1 cellular context compared by ENCODE assay signal in the genomic region with DNA sequence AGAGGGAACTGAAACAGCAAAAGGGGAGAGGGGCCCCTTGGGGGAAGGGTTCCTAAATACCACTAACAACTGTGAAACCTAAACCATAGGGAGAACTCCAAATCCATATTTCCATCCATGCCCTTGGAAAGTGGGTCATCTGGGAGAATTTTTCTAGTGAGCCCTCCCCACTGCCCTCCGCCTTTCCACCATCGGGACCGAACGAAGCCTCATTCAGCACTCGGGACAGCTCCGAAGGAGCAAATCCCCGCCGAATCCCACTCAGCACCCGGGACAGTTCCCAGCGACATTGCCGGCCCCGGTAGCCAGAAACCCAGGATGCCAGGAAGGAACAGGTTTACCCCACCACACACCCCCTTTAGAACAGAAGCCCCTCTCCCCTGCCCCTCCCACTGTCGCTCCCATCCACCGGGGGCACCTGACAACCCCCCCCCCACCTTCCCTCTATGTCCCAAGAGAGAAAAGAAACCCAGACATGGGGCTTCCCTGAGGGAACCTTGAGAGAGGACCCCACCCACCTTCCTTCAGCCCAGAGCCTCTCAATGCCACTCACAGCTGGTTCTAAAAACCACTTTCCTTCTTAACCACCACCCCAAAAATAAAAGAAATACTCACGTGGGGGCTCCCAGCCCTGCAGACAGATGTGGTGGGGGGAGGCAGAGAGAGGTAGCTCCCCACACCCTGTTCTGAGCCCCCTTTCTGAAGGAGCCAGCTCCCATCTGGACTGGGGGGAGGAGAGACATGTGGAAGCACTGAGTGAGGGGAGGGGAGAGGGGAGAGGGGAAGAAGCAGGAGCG.
TF ChIP-seq lines count a peak whose summit lies in the region.

No MANE protein-coding gene starts in this region.

TF ChIP-seq in HepG2, 621 proteins besides CTCF, POLR2A, EP300 and RAD21 (continued from another document and continues in another):
- TF ChIP-seq, protein P1, sequence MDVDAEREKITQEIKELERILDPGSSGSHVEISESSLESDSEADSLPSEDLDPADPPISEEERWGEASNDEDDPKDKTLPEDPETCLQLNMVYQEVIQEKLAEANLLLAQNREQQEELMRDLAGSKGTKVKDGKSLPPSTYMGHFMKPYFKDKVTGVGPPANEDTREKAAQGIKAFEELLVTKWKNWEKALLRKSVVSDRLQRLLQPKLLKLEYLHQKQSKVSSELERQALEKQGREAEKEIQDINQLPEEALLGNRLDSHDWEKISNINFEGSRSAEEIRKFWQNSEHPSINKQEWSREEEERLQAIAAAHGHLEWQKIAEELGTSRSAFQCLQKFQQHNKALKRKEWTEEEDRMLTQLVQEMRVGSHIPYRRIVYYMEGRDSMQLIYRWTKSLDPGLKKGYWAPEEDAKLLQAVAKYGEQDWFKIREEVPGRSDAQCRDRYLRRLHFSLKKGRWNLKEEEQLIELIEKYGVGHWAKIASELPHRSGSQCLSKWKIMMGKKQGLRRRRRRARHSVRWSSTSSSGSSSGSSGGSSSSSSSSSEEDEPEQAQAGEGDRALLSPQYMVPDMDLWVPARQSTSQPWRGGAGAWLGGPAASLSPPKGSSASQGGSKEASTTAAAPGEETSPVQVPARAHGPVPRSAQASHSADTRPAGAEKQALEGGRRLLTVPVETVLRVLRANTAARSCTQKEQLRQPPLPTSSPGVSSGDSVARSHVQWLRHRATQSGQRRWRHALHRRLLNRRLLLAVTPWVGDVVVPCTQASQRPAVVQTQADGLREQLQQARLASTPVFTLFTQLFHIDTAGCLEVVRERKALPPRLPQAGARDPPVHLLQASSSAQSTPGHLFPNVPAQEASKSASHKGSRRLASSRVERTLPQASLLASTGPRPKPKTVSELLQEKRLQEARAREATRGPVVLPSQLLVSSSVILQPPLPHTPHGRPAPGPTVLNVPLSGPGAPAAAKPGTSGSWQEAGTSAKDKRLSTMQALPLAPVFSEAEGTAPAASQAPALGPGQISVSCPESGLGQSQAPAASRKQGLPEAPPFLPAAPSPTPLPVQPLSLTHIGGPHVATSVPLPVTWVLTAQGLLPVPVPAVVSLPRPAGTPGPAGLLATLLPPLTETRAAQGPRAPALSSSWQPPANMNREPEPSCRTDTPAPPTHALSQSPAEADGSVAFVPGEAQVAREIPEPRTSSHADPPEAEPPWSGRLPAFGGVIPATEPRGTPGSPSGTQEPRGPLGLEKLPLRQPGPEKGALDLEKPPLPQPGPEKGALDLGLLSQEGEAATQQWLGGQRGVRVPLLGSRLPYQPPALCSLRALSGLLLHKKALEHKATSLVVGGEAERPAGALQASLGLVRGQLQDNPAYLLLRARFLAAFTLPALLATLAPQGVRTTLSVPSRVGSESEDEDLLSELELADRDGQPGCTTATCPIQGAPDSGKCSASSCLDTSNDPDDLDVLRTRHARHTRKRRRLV (CRISPR knock-in tag; IDR thresholded peaks at IDR 0.05) = peak; percentile 95
- peak; percentile 93 for TF ChIP-seq ZNF317 (CRISPR knock-in tag; IDR thresholded peaks at IDR 0.05)
- TF ChIP-seq, protein P2, sequence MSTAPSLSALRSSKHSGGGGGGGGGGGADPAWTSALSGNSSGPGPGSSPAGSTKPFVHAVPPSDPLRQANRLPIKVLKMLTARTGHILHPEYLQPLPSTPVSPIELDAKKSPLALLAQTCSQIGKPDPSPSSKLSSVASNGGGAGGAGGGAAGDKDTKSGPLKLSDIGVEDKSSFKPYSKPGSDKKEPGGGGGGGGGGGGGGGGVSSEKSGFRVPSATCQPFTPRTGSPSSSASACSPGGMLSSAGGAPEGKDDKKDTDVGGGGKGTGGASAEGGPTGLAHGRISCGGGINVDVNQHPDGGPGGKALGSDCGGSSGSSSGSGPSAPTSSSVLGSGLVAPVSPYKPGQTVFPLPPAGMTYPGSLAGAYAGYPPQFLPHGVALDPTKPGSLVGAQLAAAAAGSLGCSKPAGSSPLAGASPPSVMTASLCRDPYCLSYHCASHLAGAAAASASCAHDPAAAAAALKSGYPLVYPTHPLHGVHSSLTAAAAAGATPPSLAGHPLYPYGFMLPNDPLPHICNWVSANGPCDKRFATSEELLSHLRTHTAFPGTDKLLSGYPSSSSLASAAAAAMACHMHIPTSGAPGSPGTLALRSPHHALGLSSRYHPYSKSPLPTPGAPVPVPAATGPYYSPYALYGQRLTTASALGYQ (CRISPR knock-in tag; IDR thresholded peaks at IDR 0.05) = peak; percentile 95
- TF ChIP-seq NFE2L1 (CRISPR knock-in tag; IDR thresholded peaks at IDR 0.05; ENCODE audit: borderline replicate concordance) = 0 out of 2 replicates have a peak, but pooled peaks have one; percentile 77
- TF ChIP-seq ZNF292 (CRISPR knock-in tag; IDR thresholded peaks at IDR 0.05; ENCODE audit: borderline replicate concordance, low read depth) = no peak
- TF ChIP-seq, protein P3, sequence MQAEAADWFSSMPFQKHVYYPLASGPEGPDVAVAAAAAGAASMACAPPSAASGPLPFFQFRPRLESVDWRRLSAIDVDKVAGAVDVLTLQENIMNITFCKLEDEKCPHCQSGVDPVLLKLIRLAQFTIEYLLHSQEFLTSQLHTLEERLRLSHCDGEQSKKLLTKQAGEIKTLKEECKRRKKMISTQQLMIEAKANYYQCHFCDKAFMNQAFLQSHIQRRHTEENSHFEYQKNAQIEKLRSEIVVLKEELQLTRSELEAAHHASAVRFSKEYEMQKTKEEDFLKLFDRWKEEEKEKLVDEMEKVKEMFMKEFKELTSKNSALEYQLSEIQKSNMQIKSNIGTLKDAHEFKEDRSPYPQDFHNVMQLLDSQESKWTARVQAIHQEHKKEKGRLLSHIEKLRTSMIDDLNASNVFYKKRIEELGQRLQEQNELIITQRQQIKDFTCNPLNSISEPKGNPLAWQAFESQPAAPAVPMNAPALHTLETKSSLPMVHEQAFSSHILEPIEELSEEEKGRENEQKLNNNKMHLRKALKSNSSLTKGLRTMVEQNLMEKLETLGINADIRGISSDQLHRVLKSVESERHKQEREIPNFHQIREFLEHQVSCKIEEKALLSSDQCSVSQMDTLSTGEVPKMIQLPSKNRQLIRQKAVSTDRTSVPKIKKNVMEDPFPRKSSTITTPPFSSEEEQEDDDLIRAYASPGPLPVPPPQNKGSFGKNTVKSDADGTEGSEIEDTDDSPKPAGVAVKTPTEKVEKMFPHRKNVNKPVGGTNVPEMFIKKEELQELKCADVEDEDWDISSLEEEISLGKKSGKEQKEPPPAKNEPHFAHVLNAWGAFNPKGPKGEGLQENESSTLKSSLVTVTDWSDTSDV (CRISPR knock-in tag; IDR thresholded peaks at IDR 0.05) = peak; percentile 98
- TF ChIP-seq, protein P4, sequence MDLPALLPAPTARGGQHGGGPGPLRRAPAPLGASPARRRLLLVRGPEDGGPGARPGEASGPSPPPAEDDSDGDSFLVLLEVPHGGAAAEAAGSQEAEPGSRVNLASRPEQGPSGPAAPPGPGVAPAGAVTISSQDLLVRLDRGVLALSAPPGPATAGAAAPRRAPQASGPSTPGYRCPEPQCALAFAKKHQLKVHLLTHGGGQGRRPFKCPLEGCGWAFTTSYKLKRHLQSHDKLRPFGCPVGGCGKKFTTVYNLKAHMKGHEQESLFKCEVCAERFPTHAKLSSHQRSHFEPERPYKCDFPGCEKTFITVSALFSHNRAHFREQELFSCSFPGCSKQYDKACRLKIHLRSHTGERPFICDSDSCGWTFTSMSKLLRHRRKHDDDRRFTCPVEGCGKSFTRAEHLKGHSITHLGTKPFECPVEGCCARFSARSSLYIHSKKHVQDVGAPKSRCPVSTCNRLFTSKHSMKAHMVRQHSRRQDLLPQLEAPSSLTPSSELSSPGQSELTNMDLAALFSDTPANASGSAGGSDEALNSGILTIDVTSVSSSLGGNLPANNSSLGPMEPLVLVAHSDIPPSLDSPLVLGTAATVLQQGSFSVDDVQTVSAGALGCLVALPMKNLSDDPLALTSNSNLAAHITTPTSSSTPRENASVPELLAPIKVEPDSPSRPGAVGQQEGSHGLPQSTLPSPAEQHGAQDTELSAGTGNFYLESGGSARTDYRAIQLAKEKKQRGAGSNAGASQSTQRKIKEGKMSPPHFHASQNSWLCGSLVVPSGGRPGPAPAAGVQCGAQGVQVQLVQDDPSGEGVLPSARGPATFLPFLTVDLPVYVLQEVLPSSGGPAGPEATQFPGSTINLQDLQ (CRISPR knock-in tag; IDR thresholded peaks at IDR 0.05) = peak; percentile 97
- TF ChIP-seq ZNF747 (CRISPR knock-in tag; IDR thresholded peaks at IDR 0.05; ENCODE audit: borderline replicate concordance) = peak; percentile 94
- peak; percentile 87 for TF ChIP-seq BCL6 (CRISPR knock-in tag; IDR thresholded peaks at IDR 0.05)
- peak; percentile 100 for TF ChIP-seq BRCA1 (CRISPR knock-in tag; IDR thresholded peaks at IDR 0.05)
- TF ChIP-seq, protein P5, sequence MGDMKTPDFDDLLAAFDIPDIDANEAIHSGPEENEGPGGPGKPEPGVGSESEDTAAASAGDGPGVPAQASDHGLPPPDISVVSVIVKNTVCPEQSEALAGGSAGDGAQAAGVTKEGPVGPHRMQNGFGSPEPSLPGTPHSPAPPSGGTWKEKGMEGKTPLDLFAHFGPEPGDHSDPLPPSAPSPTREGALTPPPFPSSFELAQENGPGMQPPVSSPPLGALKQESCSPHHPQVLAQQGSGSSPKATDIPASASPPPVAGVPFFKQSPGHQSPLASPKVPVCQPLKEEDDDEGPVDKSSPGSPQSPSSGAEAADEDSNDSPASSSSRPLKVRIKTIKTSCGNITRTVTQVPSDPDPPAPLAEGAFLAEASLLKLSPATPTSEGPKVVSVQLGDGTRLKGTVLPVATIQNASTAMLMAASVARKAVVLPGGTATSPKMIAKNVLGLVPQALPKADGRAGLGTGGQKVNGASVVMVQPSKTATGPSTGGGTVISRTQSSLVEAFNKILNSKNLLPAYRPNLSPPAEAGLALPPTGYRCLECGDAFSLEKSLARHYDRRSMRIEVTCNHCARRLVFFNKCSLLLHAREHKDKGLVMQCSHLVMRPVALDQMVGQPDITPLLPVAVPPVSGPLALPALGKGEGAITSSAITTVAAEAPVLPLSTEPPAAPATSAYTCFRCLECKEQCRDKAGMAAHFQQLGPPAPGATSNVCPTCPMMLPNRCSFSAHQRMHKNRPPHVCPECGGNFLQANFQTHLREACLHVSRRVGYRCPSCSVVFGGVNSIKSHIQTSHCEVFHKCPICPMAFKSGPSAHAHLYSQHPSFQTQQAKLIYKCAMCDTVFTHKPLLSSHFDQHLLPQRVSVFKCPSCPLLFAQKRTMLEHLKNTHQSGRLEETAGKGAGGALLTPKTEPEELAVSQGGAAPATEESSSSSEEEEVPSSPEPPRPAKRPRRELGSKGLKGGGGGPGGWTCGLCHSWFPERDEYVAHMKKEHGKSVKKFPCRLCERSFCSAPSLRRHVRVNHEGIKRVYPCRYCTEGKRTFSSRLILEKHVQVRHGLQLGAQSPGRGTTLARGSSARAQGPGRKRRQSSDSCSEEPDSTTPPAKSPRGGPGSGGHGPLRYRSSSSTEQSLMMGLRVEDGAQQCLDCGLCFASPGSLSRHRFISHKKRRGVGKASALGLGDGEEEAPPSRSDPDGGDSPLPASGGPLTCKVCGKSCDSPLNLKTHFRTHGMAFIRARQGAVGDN (CRISPR knock-in tag; IDR thresholded peaks at IDR 0.05) = peak; percentile 66
- TF ChIP-seq ZNF468 (CRISPR knock-in tag; IDR thresholded peaks at IDR 0.05) = peak; percentile 95; the same call in 1 of the 2 replicates
- TF ChIP-seq AHR (CRISPR knock-in tag; IDR thresholded peaks at IDR 0.05) = peak; percentile 99
- TF ChIP-seq CENPX (CRISPR knock-in tag; IDR thresholded peaks at IDR 0.05) = 0 out of 2 replicates have a peak, but pooled peaks have one; percentile 30
- TF ChIP-seq KDM1A (CRISPR knock-in tag; IDR thresholded peaks at IDR 0.05) = peak; percentile 49; the same call in 1 of the 2 replicates
- TF ChIP-seq, protein P6, sequence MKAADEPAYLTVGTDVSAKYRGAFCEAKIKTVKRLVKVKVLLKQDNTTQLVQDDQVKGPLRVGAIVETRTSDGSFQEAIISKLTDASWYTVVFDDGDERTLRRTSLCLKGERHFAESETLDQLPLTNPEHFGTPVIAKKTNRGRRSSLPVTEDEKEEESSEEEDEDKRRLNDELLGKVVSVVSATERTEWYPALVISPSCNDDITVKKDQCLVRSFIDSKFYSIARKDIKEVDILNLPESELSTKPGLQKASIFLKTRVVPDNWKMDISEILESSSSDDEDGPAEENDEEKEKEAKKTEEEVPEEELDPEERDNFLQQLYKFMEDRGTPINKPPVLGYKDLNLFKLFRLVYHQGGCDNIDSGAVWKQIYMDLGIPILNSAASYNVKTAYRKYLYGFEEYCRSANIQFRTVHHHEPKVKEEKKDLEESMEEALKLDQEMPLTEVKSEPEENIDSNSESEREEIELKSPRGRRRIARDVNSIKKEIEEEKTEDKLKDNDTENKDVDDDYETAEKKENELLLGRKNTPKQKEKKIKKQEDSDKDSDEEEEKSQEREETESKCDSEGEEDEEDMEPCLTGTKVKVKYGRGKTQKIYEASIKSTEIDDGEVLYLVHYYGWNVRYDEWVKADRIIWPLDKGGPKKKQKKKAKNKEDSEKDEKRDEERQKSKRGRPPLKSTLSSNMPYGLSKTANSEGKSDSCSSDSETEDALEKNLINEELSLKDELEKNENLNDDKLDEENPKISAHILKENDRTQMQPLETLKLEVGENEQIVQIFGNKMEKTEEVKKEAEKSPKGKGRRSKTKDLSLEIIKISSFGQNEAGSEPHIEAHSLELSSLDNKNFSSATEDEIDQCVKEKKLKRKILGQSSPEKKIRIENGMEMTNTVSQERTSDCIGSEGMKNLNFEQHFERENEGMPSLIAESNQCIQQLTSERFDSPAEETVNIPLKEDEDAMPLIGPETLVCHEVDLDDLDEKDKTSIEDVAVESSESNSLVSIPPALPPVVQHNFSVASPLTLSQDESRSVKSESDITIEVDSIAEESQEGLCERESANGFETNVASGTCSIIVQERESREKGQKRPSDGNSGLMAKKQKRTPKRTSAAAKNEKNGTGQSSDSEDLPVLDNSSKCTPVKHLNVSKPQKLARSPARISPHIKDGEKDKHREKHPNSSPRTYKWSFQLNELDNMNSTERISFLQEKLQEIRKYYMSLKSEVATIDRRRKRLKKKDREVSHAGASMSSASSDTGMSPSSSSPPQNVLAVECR (CRISPR knock-in tag; IDR thresholded peaks at IDR 0.05; ENCODE audit: borderline replicate concordance) = peak; percentile 91
- peak; percentile 97; the same call in 1 of the 2 replicates for TF ChIP-seq ZNF101 (CRISPR knock-in tag; IDR thresholded peaks at IDR 0.05; ENCODE audit: borderline replicate concordance, low read depth)
- TF ChIP-seq ZNF143 (CRISPR knock-in tag; IDR thresholded peaks at IDR 0.05) = peak; percentile 55
- TF ChIP-seq, protein P7, sequence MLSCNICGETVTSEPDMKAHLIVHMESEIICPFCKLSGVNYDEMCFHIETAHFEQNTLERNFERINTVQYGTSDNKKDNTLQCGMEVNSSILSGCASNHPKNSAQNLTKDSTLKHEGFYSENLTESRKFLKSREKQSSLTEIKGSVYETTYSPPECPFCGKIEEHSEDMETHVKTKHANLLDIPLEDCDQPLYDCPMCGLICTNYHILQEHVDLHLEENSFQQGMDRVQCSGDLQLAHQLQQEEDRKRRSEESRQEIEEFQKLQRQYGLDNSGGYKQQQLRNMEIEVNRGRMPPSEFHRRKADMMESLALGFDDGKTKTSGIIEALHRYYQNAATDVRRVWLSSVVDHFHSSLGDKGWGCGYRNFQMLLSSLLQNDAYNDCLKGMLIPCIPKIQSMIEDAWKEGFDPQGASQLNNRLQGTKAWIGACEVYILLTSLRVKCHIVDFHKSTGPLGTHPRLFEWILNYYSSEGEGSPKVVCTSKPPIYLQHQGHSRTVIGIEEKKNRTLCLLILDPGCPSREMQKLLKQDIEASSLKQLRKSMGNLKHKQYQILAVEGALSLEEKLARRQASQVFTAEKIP (CRISPR knock-in tag; IDR thresholded peaks at IDR 0.05; ENCODE audit: borderline replicate concordance) = peak; percentile 88; the same call in 1 of the 2 replicates
- TF ChIP-seq, protein P8, sequence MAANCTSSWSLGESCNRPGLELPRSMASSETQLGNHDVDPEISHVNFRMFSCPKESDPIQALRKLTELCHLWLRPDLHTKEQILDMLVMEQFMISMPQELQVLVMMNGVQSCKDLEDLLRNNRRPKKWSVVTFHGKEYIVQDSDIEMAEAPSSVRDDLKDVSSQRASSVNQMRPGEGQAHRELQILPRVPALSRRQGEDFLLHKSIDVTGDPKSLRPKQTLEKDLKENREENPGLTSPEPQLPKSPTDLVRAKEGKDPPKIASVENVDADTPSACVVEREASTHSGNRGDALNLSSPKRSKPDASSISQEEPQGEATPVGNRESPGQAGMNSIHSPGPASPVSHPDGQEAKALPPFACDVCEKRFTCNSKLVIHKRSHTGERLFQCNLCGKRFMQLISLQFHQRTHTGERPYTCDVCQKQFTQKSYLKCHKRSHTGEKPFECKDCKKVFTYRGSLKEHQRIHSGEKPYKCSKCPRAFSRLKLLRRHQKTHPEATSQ (CRISPR knock-in tag; IDR thresholded peaks at IDR 0.05; ENCODE audit: borderline replicate concordance) = 0 out of 2 replicates have a peak, but pooled peaks have one; percentile 60
